In genomic region chr21:31901342-31901741, GRCh38 we compare ENCODE assay signal across 23 cellular contexts. TPM values are rescaled to one million over a fixed set of nuclear protein-coding genes. Genes with fewer than 3 reads are reported as not detected.
"Had no signal": no experiment of that assay in that cellular context is flagged by ENCODE, and none has a peak within 500 bp of the region (broad histone marks: within the 10 kb centered on the region; RNA-seq: fewer than 3 reads in every experiment).

No MANE protein-coding gene starts in this region.

- ATAC-seq: gastroesophageal sphincter; heart left ventricle; stimulated activated naive CD8-positive, alpha-beta T cell treated with anti-CD3 and anti-CD28 coated beads, Interleukin-15, Interleukin-2, amounts not matched to agents 100 U/mL and 50 U/mL, for 24 hours had no signal

- H3K4me1 ChIP-seq: gastroesophageal sphincter, left ventricle myocardium inferior, tibial artery had no signal

- H3K27me3 ChIP-seq: heart left ventricle, uterus had no signal

- H3K4me1 Mint-ChIP-seq: central memory CD8-positive, alpha-beta T cell had no signal

- DNase-seq: activated CD4-positive, alpha-beta T cell treated with anti-CD3 and anti-CD28 coated beads for 1 hour; activated CD4-positive, alpha-beta T cell treated with anti-CD3 and anti-CD28 coated beads, Interleukin-2, amount 50 U/mL, for 1 hour; activated gamma-delta T cell treated with Interleukin-2 at 50 U/mL for 16 hours; activated T-cell treated with anti-CD3 and anti-CD28 coated beads, Interleukin-2, amount 50 U/mL, for 1 hour; anterior cingulate cortex; heart left ventricle; left ventricle myocardium inferior; mammary epithelial cell; midbrain; retina; stimulated activated CD4-positive, alpha-beta T cell treated with anti-CD3 and anti-CD28 coated beads, Interleukin-4, amount 100 ng/mL, for 4 hours; stimulated activated naive CD8-positive, alpha-beta T cell treated with anti-CD3 and anti-CD28 coated beads, Interleukin-15, Interleukin-2, amounts not matched to agents 100 U/mL and 50 U/mL, for 24 hours; substantia nigra; tibial artery; uterus; WERI-Rb-1 had no signal

- H3K27ac Mint-ChIP-seq: activated naive CD4-positive, alpha-beta T cell treated with anti-CD3 and anti-CD28 coated beads, Interleukin-2, amount 50 U/mL, for 24 hours had no signal

- H3K9me3 ChIP-seq: gastroesophageal sphincter, heart left ventricle, left ventricle myocardium inferior, tibial artery, uterus had no signal

- H3K4me3 Mint-ChIP-seq: activated naive CD4-positive, alpha-beta T cell treated with anti-CD3 and anti-CD28 coated beads, Interleukin-2, amount 50 U/mL, for 24 hours; central memory CD8-positive, alpha-beta T cell had no signal

- H3K36me3 Mint-ChIP-seq: activated naive CD4-positive, alpha-beta T cell treated with anti-CD3 and anti-CD28 coated beads, Interleukin-2, amount 50 U/mL, for 24 hours had no signal

- H3K36me3 ChIP-seq: gastroesophageal sphincter, heart left ventricle, left ventricle myocardium inferior, tibial artery, uterus had no signal

- FAIRE-seq: keratinocyte had no signal

- H3K4me3 ChIP-seq: coronary artery, gastroesophageal sphincter, heart left ventricle, left ventricle myocardium inferior, tibial artery, uterus had no signal

- H3K27ac ChIP-seq: coronary artery, epithelial cell of prostate, gastroesophageal sphincter, heart left ventricle, left ventricle myocardium inferior, tibial artery, uterus, WERI-Rb-1 had no signal

- H3K9me3 Mint-ChIP-seq: activated naive CD4-positive, alpha-beta T cell treated with anti-CD3 and anti-CD28 coated beads, Interleukin-2, amount 50 U/mL, for 24 hours; central memory CD8-positive, alpha-beta T cell had no signal

RNA-seq across cellular contexts. Expression of gene HUNK, which starts 28.5 kb away (rescaled TPM):
- total RNA-seq: T-helper 2 cell treated with Interferon-gamma antibody and Interleukin-4, amounts not matched to agents 100 ng/mL and 5 ng/mL, for 36 hours had no signal
